27 cellular contexts compared by ENCODE assay signal in the genomic region with DNA sequence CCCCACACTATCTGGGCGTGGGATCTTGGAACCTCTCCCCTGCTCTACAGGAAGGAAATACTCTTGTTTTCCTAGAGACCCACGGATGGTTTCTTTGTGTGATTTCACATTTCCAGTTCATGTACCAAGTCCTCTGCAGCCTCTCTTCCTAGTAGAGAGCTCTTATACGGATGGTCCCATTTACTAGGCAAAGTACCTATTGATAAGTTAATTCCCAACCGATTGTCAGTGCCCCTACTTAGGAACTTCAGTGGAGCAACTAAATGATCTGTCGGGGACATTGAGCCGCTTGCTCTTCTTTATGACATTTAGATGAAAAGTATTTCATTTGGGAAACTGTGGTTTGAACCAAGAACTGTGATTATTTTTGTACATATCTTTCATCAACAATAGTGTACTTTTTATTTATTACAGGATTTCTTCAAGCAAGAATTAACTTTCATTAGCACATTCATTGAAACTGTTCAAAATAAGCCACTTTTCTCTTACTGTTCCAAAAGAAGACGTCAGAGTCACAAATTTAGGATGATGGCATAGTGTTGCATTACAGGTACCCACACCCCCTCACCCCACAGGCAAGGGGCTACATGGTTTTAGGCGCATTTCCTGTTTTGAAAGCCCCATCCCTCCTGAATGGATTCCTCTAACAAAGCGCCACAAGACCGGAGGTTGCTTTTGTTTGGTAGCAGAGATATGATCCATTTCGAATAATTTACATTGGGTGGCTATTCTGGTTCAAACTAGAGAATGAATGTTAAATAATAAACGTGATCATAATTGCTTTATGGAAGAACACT. TPM values are rescaled to one million over a fixed set of nuclear protein-coding genes. Genes with fewer than 3 reads are reported as not detected.
"Had no signal": no experiment of that assay in that cellular context is flagged by ENCODE, and none has a peak within 500 bp of the region (broad histone marks: within the 10 kb centered on the region; RNA-seq: fewer than 3 reads in every experiment).

No MANE protein-coding gene starts in this region.

- H3K79me2 ChIP-seq: hepatocyte had no signal

- DNase-seq: colonic mucosa; dermis blood vessel endothelial cell; effector memory CD4-positive, alpha-beta T cell; foreskin fibroblast; gastrocnemius medialis; head of caudate nucleus; kidney; left cardiac atrium; left lung; midbrain; naive thymus-derived CD4-positive, alpha-beta T cell; occipital lobe; ovary; posterior cingulate gyrus; psoas muscle; right cardiac atrium; spleen; stimulated activated naive B cell treated with anti-CD40 and anti-IgM and Interleukin-4, amounts not matched to agents 10 μg/mL and 1 μg/mL and 100 μg/mL, for 72 hours; transverse colon; upper lobe of right lung; uterus had no signal

- H3K4me1 ChIP-seq: colonic mucosa, gastrocnemius medialis, left lung, psoas muscle, spleen, suprapubic skin, transverse colon, upper lobe of right lung, uterus had no signal

- ATAC-seq: esophagus mucosa; gastrocnemius medialis; left cardiac atrium; left lung; naive thymus-derived CD4-positive, alpha-beta T cell; psoas muscle; right cardiac atrium; stimulated activated naive B cell treated with anti-CD40 and anti-IgM and Interleukin-4, amounts not matched to agents 10 μg/mL and 1 μg/mL and 100 μg/mL, for 72 hours; upper lobe of right lung had no signal

- H3K27me3 ChIP-seq: colonic mucosa, ovary, transverse colon, uterus had no signal

- H3K36me3 ChIP-seq: colonic mucosa, gastrocnemius medialis, left lung, ovary, spleen, suprapubic skin, transverse colon, upper lobe of right lung, uterus had no signal

- H2AFZ ChIP-seq: hepatocyte had no signal

- H3K4me3 ChIP-seq: colonic mucosa, gastrocnemius medialis, hepatocyte, left lung, ovary, psoas muscle, skin epidermis, spleen, suprapubic skin, transverse colon, upper lobe of right lung, uterus had no signal

- H3K4me2 ChIP-seq: hepatocyte had no signal

- H3K27ac ChIP-seq: colonic mucosa, gastrocnemius medialis, hepatocyte, left lung, ovary, psoas muscle, skin epidermis, spleen, suprapubic skin, transverse colon, upper lobe of right lung, uterus had no signal

- H3K9me3 ChIP-seq: colonic mucosa, gastrocnemius medialis, left lung, ovary, psoas muscle, spleen, suprapubic skin, transverse colon, upper lobe of right lung, uterus had no signal

- FAIRE-seq: kidney had no signal

RNA-seq across cellular contexts. Expression of gene ELMOD1, which starts 34.2 kb away (rescaled TPM):
- total RNA-seq: esophagus mucosa; glomerular endothelial cell; mucosa of gallbladder; naive thymus-derived CD4-positive, alpha-beta T cell; spleen had no signal
- polyA plus RNA-seq: naive thymus-derived CD4-positive, alpha-beta T cell had no signal
